23 cellular contexts compared by ENCODE assay signal in the genomic region with DNA sequence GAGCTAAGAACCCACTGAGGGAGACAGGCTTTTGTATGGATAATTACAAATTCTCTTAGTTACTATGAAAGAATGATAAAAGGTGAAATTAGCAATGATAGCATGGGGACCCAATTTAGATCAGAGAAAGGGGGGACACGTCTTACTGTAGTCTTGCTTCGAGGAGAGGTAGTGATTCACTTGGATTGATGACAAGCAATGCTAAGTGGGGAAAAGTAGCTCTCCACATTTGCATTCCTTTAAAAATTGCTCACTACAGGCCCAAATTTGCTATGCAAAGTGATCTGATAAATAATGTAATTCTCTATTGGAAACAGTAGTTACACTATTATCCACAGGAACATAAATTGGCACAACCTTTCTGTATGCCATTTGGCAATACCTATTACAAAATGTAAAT. TPM values are rescaled to one million over a fixed set of nuclear protein-coding genes. Genes with fewer than 3 reads are reported as not detected.
DNase-seq lines count a peak whose midpoint lies in the region; ATAC-seq, FAIRE-seq and TF ChIP-seq lines count a peak whose summit lies in the region.
"Had no signal": no experiment of that assay in that cellular context is flagged by ENCODE, and none has a peak within 500 bp of the region (broad histone marks: within the 10 kb centered on the region; RNA-seq: fewer than 3 reads in every experiment).

No MANE protein-coding gene starts in this region.

- ATAC-seq in activated naive CD8-positive, alpha-beta T cell treated with anti-CD3 and anti-CD28 coated beads, Interleukin-2, amount 50 U/mL, for 24 hours, result no peak
- ATAC-seq: A549, HepG2, Panc1 had no signal

- no peak overlapping the region for H3K4me2 ChIP-seq in GM23248 (ENCODE audit: unreplicated experiment)
- no peak overlapping the region for H3K4me2 ChIP-seq in astrocyte (ENCODE audit: low read length)
- H3K4me2 ChIP-seq: A549 had no signal

- H3K4me3 Mint-ChIP-seq in activated naive CD8-positive, alpha-beta T cell, result no peak overlapping the region
- H3K4me3 Mint-ChIP-seq in activated naive CD8-positive, alpha-beta T cell treated with anti-CD3 and anti-CD28 coated beads, Interleukin-2, amount 50 U/mL, for 24 hours, result no peak overlapping the region
- no peak overlapping the region for H3K4me3 Mint-ChIP-seq in astrocyte (ENCODE audit: unreplicated experiment)
- H3K4me3 Mint-ChIP-seq: H9, HFFc6 had no signal

- no peaks in the 10 kb centered on the region for H3K79me2 ChIP-seq in GM23248 (ENCODE audit: insufficient read depth)
- H3K79me2 ChIP-seq in astrocyte (ENCODE audit: insufficient read depth, low read length), result no peaks in the 10 kb centered on the region

- FAIRE-seq in astrocyte (lab: Jason Lieb, UNC), result no peak
- FAIRE-seq: A549, HepG2 had no signal

- H3K27ac ChIP-seq in GM23248 (0 out of 2 replicates have a peak overlapping the region, but pooled peaks have one; percentile 24), astrocyte (ENCODE audit: low read depth, low read length) (no peak overlapping the region), ascending aorta (no peak overlapping the region)
- H3K27ac ChIP-seq: A549 had no signal

- no peak for DNase-seq in activated naive CD8-positive, alpha-beta T cell treated with anti-CD3 and anti-CD28 coated beads, Interleukin-2, amount 50 U/mL, for 24 hours
- peak; percentile 61 for DNase-seq in GM23248
- DNase-seq in astrocyte (ENCODE audit: low read depth), result peak; percentile 49
- DNase-seq in mesenteric fat pad (ENCODE audit: low spot score), result no peak
- DNase-seq in NCI-H1694 treated with DMSO at 0.1 percent for 48 hours (lab: John Stamatoyannopoulos, UW), result no peak
- no peak for DNase-seq in ascending aorta (ENCODE audit: low spot score in 2 of 2)
- DNase-seq: BE2C; DMS153; GF-D8; H9; HFFc6; KG1; NCI-H1105 treated with DMSO at 0.1 percent for 48 hours; NCI-H2081; NCI-H2171; NCI-H345; NCI-H524; NCI-H774; NK-92 treated with Interleukin-12 subunit alpha and Interleukin-12 subunit beta, amount 100 ng/mL, for 24 hours had no signal

- H3K27me3 Mint-ChIP-seq in activated naive CD8-positive, alpha-beta T cell, result no peaks in the 10 kb centered on the region
- H3K27me3 Mint-ChIP-seq in activated naive CD8-positive, alpha-beta T cell treated with anti-CD3 and anti-CD28 coated beads, Interleukin-2, amount 50 U/mL, for 24 hours, result no peaks in the 10 kb centered on the region
- no peaks in the 10 kb centered on the region for H3K27me3 Mint-ChIP-seq in astrocyte (ENCODE audit: low read depth, unreplicated experiment)

- in situ Hi-C loops in GM23248 (cut with MboI), result no loop called here

- no peaks in the 10 kb centered on the region for H3K9me3 Mint-ChIP-seq in activated naive CD8-positive, alpha-beta T cell (ENCODE audit: low read depth)
- no peaks in the 10 kb centered on the region for H3K9me3 Mint-ChIP-seq in activated naive CD8-positive, alpha-beta T cell treated with anti-CD3 and anti-CD28 coated beads, Interleukin-2, amount 50 U/mL, for 24 hours
- no peaks in the 10 kb centered on the region for H3K9me3 Mint-ChIP-seq in astrocyte (ENCODE audit: unreplicated experiment)
- H3K9me3 Mint-ChIP-seq: HFFc6 had no signal

- H3K4me1 ChIP-seq in GM23248 (ENCODE audit: insufficient read depth) (peaks cover 23% of the 10 kb centered on the region), astrocyte (ENCODE audit: insufficient read depth, low read length) (peaks cover 4% of the 10 kb centered on the region), ascending aorta (no peaks in the 10 kb centered on the region)
- H3K4me1 ChIP-seq: A549, BE2C had no signal

- H3K9me2 ChIP-seq in GM23248 (ENCODE audit: insufficient read depth), result no peaks in the 10 kb centered on the region

- WGBS in GM23248 (ENCODE audit: low coverage in 1 of 2, low lambda C conversion rate in 2 of 2, missing lambda C conversion rate in 2 of 2), 2 experiments, result 11 to 25% methylated on average over 2 of the region's 2 CpGs

- H3K36me3 ChIP-seq in GM23248 (ENCODE audit: low read depth) (no peaks in the 10 kb centered on the region), astrocyte (ENCODE audit: insufficient read depth, low read length) (no peaks in the 10 kb centered on the region), ascending aorta (no peaks in the 10 kb centered on the region)
- H3K36me3 ChIP-seq: BE2C had no signal

- H2AFZ ChIP-seq in GM23248 (no peak overlapping the region), astrocyte (ENCODE audit: low read depth, low read length) (no peak overlapping the region)

- H3K9me3 ChIP-seq in GM23248 (ENCODE audit: low read depth), result no peaks in the 10 kb centered on the region
- H3K9me3 ChIP-seq in astrocyte (ENCODE audit: insufficient read depth, low read depth, low read length), result no peaks in the 10 kb centered on the region
- H3K9me3 ChIP-seq in ascending aorta, result no peaks in the 10 kb centered on the region
- H3K9me3 ChIP-seq: A549, BE2C had no signal

- H3K4me1 Mint-ChIP-seq in activated naive CD8-positive, alpha-beta T cell (ENCODE audit: low read depth), result peaks cover 16% of the 10 kb centered on the region
- peaks cover 46% of the 10 kb centered on the region for H3K4me1 Mint-ChIP-seq in activated naive CD8-positive, alpha-beta T cell treated with anti-CD3 and anti-CD28 coated beads, Interleukin-2, amount 50 U/mL, for 24 hours
- H3K4me1 Mint-ChIP-seq in astrocyte (ENCODE audit: low read depth, unreplicated experiment), result peaks cover 6% of the 10 kb centered on the region
- H3K4me1 Mint-ChIP-seq: H9 had no signal

- H3K4me3 ChIP-seq in GM23248, result no peak overlapping the region
- no peak overlapping the region for H3K4me3 ChIP-seq in astrocyte (ENCODE audit: insufficient read depth, low read depth, low read length)
- no peak overlapping the region for H3K4me3 ChIP-seq in ascending aorta
- H3K4me3 ChIP-seq: A549 had no signal

- no peaks in the 10 kb centered on the region for H4K20me1 ChIP-seq in GM23248 (ENCODE audit: insufficient read depth)
- H4K20me1 ChIP-seq in astrocyte (ENCODE audit: insufficient read depth, low read length), result no peaks in the 10 kb centered on the region

- H3F3A ChIP-seq in GM23248 (ENCODE audit: insufficient read depth), result peaks cover 8% of the 10 kb centered on the region; the same call in 1 of the 2 replicates

- intact Hi-C loops in ascending aorta (cut with DNase I), result no loop called here

- peak overlapping the region; percentile 78 for H3K27ac Mint-ChIP-seq in activated naive CD8-positive, alpha-beta T cell
- no peak overlapping the region for H3K27ac Mint-ChIP-seq in activated naive CD8-positive, alpha-beta T cell treated with anti-CD3 and anti-CD28 coated beads, Interleukin-2, amount 50 U/mL, for 24 hours
- no peak overlapping the region for H3K27ac Mint-ChIP-seq in astrocyte (ENCODE audit: unreplicated experiment)
- H3K27ac Mint-ChIP-seq: H9, HFFc6 had no signal

- TF ChIP-seq CTCF in astrocyte (IDR thresholded peaks at IDR 0.05; ENCODE audit: insufficient read depth, low read depth, low read length), result no peak
- TF ChIP-seq CTCF in ascending aorta (IDR thresholded peaks at IDR 0.05), result no peak

- no peaks in the 10 kb centered on the region for H3K36me3 Mint-ChIP-seq in activated naive CD8-positive, alpha-beta T cell
- peaks cover 7% of the 10 kb centered on the region for H3K36me3 Mint-ChIP-seq in activated naive CD8-positive, alpha-beta T cell treated with anti-CD3 and anti-CD28 coated beads, Interleukin-2, amount 50 U/mL, for 24 hours (ENCODE audit: low read depth)
- peaks cover under 1% of the 10 kb centered on the region for H3K36me3 Mint-ChIP-seq in astrocyte (ENCODE audit: low read depth, unreplicated experiment)

- no peak overlapping the region for H3K9ac ChIP-seq in GM23248
- no peak overlapping the region for H3K9ac ChIP-seq in astrocyte (ENCODE audit: low read length)

- H3K27me3 ChIP-seq in GM23248 (replicated peaks; ENCODE audit: insufficient read depth), result no peaks in the 10 kb centered on the region
- no peaks in the 10 kb centered on the region for H3K27me3 ChIP-seq in astrocyte (ENCODE audit: insufficient read depth, low read length)
- H3K27me3 ChIP-seq in ascending aorta, result no peaks in the 10 kb centered on the region
- H3K27me3 ChIP-seq: BE2C had no signal

RNA-seq across cellular contexts. Expression of a gene that starts 42.5 kb away (rescaled TPM):
- total RNA-seq in GM23248 (2014; rRNA removed; shearing (Covaris generic)), result not detected in 2 replicates
- not detected in 2 replicates for polyA plus RNA-seq in GM23248 (2016; fragmentation: Nextera tagmentation; extraction: Ambion mirVana)
- total RNA-seq in astrocyte (1.2 and 2.1 TPM in 2 replicates), mesenteric fat pad (0.10 TPM), ascending aorta (0.21 TPM)

Comparison
In these comparisons a context has a peak if more than half of its experiments do, and no peak if none do; other contexts are left out.
1. DNase-seq: peak in GM23248 (single experiment) and astrocyte (single experiment); none in activated naive CD8-positive, alpha-beta T cell treated with anti-CD3 and anti-CD28 coated beads, Interleukin-2, amount 50 U/mL, for 24 hours (single experiment), mesenteric fat pad (single experiment), NCI-H1694 treated with DMSO at 0.1 percent for 48 hours (single experiment) and ascending aorta (0 of 2).